In genomic region chrX:10568428-10568827, GRCh38 we compare ENCODE assay signal across 26 cellular contexts. TPM values are rescaled to one million over a fixed set of nuclear protein-coding genes. Genes with fewer than 3 reads are reported as not detected.
"Had no signal": no experiment of that assay in that cellular context is flagged by ENCODE, and none has a peak within 500 bp of the region (broad histone marks: within the 10 kb centered on the region; RNA-seq: fewer than 3 reads in every experiment).

No MANE protein-coding gene starts in this region.

- DNase-seq: activated B cell treated with CpG ODN at 0.5 μM for 24 hours; activated CD4-positive, alpha-beta T cell treated with anti-CD3 and anti-CD28 coated beads for 1 hour; activated CD4-positive, alpha-beta T cell treated with anti-CD3 and anti-CD28 coated beads, Interleukin-2, amount 10 ng/mL, durations not matched to agents 24 days and 14 days; activated CD4-positive, alpha-beta T cell treated with anti-CD3 and anti-CD28 coated beads, Interleukin-2, amount 50 U/mL, for 48 hours; activated effector memory CD4-positive, alpha-beta T cell treated with anti-CD3 and anti-CD28 coated beads, Interleukin-2, amount 50 U/mL, for 16 hours; activated naive CD4-positive, alpha-beta T cell treated with anti-CD3 and anti-CD28 coated beads for 36 hours; activated naive CD8-positive, alpha-beta T cell treated with anti-CD3 and anti-CD28 coated beads for 36 hours; activated T-cell treated with anti-CD3 and anti-CD28 coated beads, Interleukin-2, amount 50 U/mL, for 4 hours; MG63; MV-4-11; NCI-H1092 treated with DMSO at 0.1 percent for 48 hours; NCI-H1436; NCI-H1694 treated with DMSO at 0.1 percent for 48 hours; NCI-H2029 treated with DMSO at 0.1 percent for 48 hours; NCI-H510A treated with DMSO at 0.1 percent for 48 hours; NCI-H69; NK-92 treated with Interleukin-12 subunit alpha and Interleukin-12 subunit beta, amount 100 ng/mL, for 24 hours; OCI-M1; Peyer's patch; SHP77; T-cell; T-helper 2 cell; T1000 had no signal

- H3K9me3 Mint-ChIP-seq: activated B cell treated with CpG ODN at 0.5 μM for 24 hours; activated CD4-positive, alpha-beta T cell treated with anti-CD3 and anti-CD28 coated beads, Interleukin-2, amount 10 ng/mL, durations not matched to agents 24 days and 14 days; activated naive CD8-positive, alpha-beta T cell treated with anti-CD3 and anti-CD28 coated beads for 36 hours; activated T-cell treated with anti-CD3 and anti-CD28 coated beads, Interleukin-2, amount 50 U/mL, for 4 hours; central memory CD8-positive, alpha-beta T cell had no signal

- ATAC-seq: activated T-cell treated with anti-CD3 and anti-CD28 coated beads, Interleukin-2, amount 50 U/mL, for 4 hours; T-cell had no signal

- H3K36me3 Mint-ChIP-seq: activated naive CD8-positive, alpha-beta T cell treated with anti-CD3 and anti-CD28 coated beads for 36 hours; T-cell had no signal

- H3K4me1 ChIP-seq: Peyer's patch had no signal

- H3K27ac Mint-ChIP-seq: activated B cell treated with CpG ODN at 0.5 μM for 24 hours; activated CD4-positive, alpha-beta T cell treated with anti-CD3 and anti-CD28 coated beads, Interleukin-2, amount 10 ng/mL, durations not matched to agents 24 days and 14 days; activated naive CD4-positive, alpha-beta T cell treated with anti-CD3 and anti-CD28 coated beads for 36 hours; activated naive CD8-positive, alpha-beta T cell treated with anti-CD3 and anti-CD28 coated beads for 36 hours; T-cell had no signal

- H3K27me3 Mint-ChIP-seq: activated B cell treated with CpG ODN at 0.5 μM for 24 hours; activated CD4-positive, alpha-beta T cell treated with anti-CD3 and anti-CD28 coated beads, Interleukin-2, amount 10 ng/mL, durations not matched to agents 24 days and 14 days; activated naive CD8-positive, alpha-beta T cell treated with anti-CD3 and anti-CD28 coated beads for 36 hours; central memory CD8-positive, alpha-beta T cell had no signal

- H3K4me3 Mint-ChIP-seq: activated B cell treated with CpG ODN at 0.5 μM for 24 hours; activated CD4-positive, alpha-beta T cell treated with anti-CD3 and anti-CD28 coated beads, Interleukin-2, amount 10 ng/mL, durations not matched to agents 24 days and 14 days; activated naive CD4-positive, alpha-beta T cell treated with anti-CD3 and anti-CD28 coated beads for 36 hours; activated naive CD8-positive, alpha-beta T cell treated with anti-CD3 and anti-CD28 coated beads for 36 hours; activated T-cell treated with anti-CD3 and anti-CD28 coated beads, Interleukin-2, amount 50 U/mL, for 4 hours; central memory CD8-positive, alpha-beta T cell; T-cell had no signal

- H3K36me3 ChIP-seq: Peyer's patch had no signal

- H3K9me3 ChIP-seq: Peyer's patch had no signal

- H3K4me1 Mint-ChIP-seq: activated B cell treated with CpG ODN at 0.5 μM for 24 hours; activated CD4-positive, alpha-beta T cell treated with anti-CD3 and anti-CD28 coated beads, Interleukin-2, amount 10 ng/mL, durations not matched to agents 24 days and 14 days; activated naive CD8-positive, alpha-beta T cell treated with anti-CD3 and anti-CD28 coated beads for 36 hours; central memory CD8-positive, alpha-beta T cell; T-cell had no signal

- H3K27me3 ChIP-seq: MG63, Peyer's patch had no signal

- H3K27ac ChIP-seq: Peyer's patch, RWPE1 had no signal

- FAIRE-seq: TTC549 had no signal

- H3K4me3 ChIP-seq: MG63, Peyer's patch had no signal

RNA-seq across cellular contexts. Expression of gene MID1, which starts 52.0 kb away (rescaled TPM):
- total RNA-seq: activated CD4-positive, alpha-beta T cell treated with anti-CD3 and anti-CD28 coated beads, Interleukin-2, amount 10 ng/mL, durations not matched to agents 24 days and 14 days had no signal
